ENCODE assay signal across 20 cellular contexts in the genomic region with DNA sequence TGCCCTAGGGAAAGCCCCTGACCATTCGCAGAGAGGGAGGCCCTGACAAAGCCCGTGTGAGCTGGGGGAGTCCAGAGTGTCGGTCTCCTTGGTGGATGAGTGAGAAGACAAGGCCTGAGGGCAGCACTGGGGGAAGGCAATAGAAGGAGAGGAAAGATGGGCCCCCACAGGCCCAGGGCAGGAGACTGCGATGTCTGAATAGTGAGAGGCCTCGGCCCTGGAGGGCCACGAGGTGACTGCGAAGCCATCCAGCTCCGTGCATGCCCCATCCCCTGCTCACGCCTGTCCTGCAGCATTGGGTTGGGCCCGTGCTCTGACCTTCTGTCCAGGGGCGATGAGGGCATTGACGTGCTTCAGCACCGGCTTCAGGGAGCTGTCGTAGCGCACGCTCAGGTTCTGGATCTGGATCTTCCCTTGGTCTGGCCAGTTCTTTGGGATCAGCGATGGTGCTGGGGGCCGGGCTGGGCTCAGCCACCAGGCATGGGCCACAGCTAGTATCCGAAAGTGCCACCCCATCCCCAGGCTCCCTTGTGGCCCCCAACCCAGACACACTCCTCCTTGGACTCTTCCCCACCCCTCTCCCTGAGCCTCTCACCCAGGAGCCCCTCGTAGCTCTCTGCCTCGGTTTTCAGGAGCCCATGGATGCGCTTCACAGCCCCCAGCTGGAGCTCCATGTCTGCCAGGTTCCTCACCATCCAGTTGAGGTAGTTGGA. TPM values are rescaled to one million over a fixed set of nuclear protein-coding genes. Genes with fewer than 3 reads are reported as not detected.
"Had no signal": no experiment of that assay in that cellular context is flagged by ENCODE, and none has a peak within 500 bp of the region (broad histone marks: within the 10 kb centered on the region; RNA-seq: fewer than 3 reads in every experiment).

No MANE protein-coding gene starts in this region.

- H3K27ac ChIP-seq: heart left ventricle, right atrium auricular region, sigmoid colon, skin epidermis, tibial artery, upper lobe of right lung had no signal

- H3K27me3 Mint-ChIP-seq: stimulated activated naive CD8-positive, alpha-beta T cell treated with anti-CD3 and anti-CD28 coated beads, Interleukin-15, Interleukin-2, amounts not matched to agents 100 ng/mL and 50 ng/mL, for 24 hours had no signal

- H3K9me3 ChIP-seq: heart left ventricle, right atrium auricular region, sigmoid colon, tibial artery, upper lobe of right lung had no signal

- H3K4me3 ChIP-seq: heart left ventricle, right atrium auricular region, sigmoid colon, skin epidermis, tibial artery, upper lobe of right lung had no signal

- H3K36me3 Mint-ChIP-seq: naive B cell had no signal

- H3K36me3 ChIP-seq: heart left ventricle, right atrium auricular region, sigmoid colon, tibial artery, upper lobe of right lung had no signal

- H3K4me1 Mint-ChIP-seq: nephron had no signal

- H3K27ac Mint-ChIP-seq: nephron; stimulated activated naive CD8-positive, alpha-beta T cell treated with anti-CD3 and anti-CD28 coated beads, Interleukin-15, Interleukin-2, amounts not matched to agents 100 ng/mL and 50 ng/mL, for 24 hours had no signal

- H3K4me3 Mint-ChIP-seq: nephron; stimulated activated naive CD8-positive, alpha-beta T cell treated with anti-CD3 and anti-CD28 coated beads, Interleukin-15, Interleukin-2, amounts not matched to agents 100 ng/mL and 50 ng/mL, for 24 hours had no signal

- DNase-seq: cortex of kidney; effector memory CD4-positive, alpha-beta T cell; heart left ventricle; hippocampal formation; left colon; left ventricle myocardium superior; mesendoderm; naive B cell; sigmoid colon; stimulated activated CD4-positive, alpha-beta T cell treated with anti-CD3 and anti-CD28 coated beads, Interleukin-12 subunit alpha, Interleukin-12 subunit beta, amount 100 ng/mL, for 4 hours; tibial artery; upper lobe of right lung had no signal

- H3K27me3 ChIP-seq: heart left ventricle, right atrium auricular region, sigmoid colon, tibial artery, upper lobe of right lung had no signal

- H3K4me1 ChIP-seq: sigmoid colon, tibial artery, upper lobe of right lung had no signal

- H3K9me3 Mint-ChIP-seq: nephron; stimulated activated naive CD8-positive, alpha-beta T cell treated with anti-CD3 and anti-CD28 coated beads, Interleukin-15, Interleukin-2, amounts not matched to agents 100 ng/mL and 50 ng/mL, for 24 hours had no signal

- ATAC-seq: esophagus mucosa, heart left ventricle, left colon, left ventricle myocardium superior, upper lobe of right lung had no signal

RNA-seq across cellular contexts. Expression of a gene that starts 8.3 kb away (rescaled TPM):
- total RNA-seq: fibroblast of lung, glomerular endothelial cell, osteocyte had no signal
- polyA plus RNA-seq: fibroblast of lung had no signal
